7 cellular contexts compared by ENCODE assay signal in genomic region chrY:19026631-19027030, GRCh38.
"Had no signal": no experiment of that assay in that cellular context is flagged by ENCODE, and none has a peak within 500 bp of the region (broad histone marks: within the 10 kb centered on the region; RNA-seq: fewer than 3 reads in every experiment).

No MANE protein-coding gene starts in this region.

- FAIRE-seq: GM12878, GM12891, GM12892, GM18507, GM19239 had no signal

- ATAC-seq: GM12878 had no signal

- H3K4me3 ChIP-seq: GM12878 had no signal

- DNase-seq: GDM1, GF-D8 had no signal
